ENCODE assay signal across 1 cellular context in the genomic region with DNA sequence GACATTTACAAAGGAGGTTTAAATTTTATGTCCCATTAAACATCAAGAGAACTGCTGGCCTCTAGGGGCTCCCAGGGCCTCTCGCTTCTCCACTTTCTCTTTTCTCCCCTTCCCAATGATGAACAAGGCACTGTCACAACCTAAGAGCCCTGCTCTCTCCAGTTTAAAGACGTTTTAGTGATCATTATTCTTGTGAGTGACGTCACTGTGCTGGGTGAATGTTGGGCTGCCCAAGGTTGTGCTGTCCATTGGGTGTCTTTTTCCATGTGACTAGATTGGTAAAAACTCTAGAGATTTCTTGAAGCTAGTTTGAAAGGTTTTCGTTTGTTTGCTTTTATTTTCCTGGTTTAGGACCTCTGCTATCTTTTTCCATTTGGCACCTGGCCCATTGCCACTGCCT.
TF ChIP-seq lines count a peak whose summit lies in the region.

No MANE protein-coding gene starts in this region.

TF ChIP-seq in HepG2, 621 proteins besides CTCF, POLR2A, EP300 and RAD21:
- no peak for TF ChIP-seq MTF2 (CRISPR knock-in tag; IDR thresholded peaks at IDR 0.05; ENCODE audit: borderline replicate concordance)
- TF ChIP-seq, protein P1, sequence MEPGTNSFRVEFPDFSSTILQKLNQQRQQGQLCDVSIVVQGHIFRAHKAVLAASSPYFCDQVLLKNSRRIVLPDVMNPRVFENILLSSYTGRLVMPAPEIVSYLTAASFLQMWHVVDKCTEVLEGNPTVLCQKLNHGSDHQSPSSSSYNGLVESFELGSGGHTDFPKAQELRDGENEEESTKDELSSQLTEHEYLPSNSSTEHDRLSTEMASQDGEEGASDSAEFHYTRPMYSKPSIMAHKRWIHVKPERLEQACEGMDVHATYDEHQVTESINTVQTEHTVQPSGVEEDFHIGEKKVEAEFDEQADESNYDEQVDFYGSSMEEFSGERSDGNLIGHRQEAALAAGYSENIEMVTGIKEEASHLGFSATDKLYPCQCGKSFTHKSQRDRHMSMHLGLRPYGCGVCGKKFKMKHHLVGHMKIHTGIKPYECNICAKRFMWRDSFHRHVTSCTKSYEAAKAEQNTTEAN (CRISPR knock-in tag; conservative IDR thresholded peaks at IDR 0.05) = no peak
- no peak for TF ChIP-seq ZEB1 (IDR thresholded peaks at IDR 0.05; ENCODE audit: insufficient replicate concordance, low read depth)
- TF ChIP-seq CREB1 (IDR thresholded peaks at IDR 0.05) = peak; percentile 95
- no peak for TF ChIP-seq CREB1 (CRISPR knock-in tag; IDR thresholded peaks at IDR 0.05)
- TF ChIP-seq FOXA3 (CRISPR knock-in tag; IDR thresholded peaks at IDR 0.05) = no peak
- TF ChIP-seq ATF7 (IDR thresholded peaks at IDR 0.05) = peak; percentile 85
- TF ChIP-seq ATF7 (CRISPR knock-in tag; IDR thresholded peaks at IDR 0.05) = no peak
- no peak for TF ChIP-seq SYNCRIP (IDR thresholded peaks at IDR 0.05; ENCODE audit: insufficient read depth, low read depth, low read length)
- no peak for TF ChIP-seq PAF1 (CRISPR knock-in tag; IDR thresholded peaks at IDR 0.05)
- no peak for TF ChIP-seq RFXAP (CRISPR knock-in tag; IDR thresholded peaks at IDR 0.05; ENCODE audit: borderline replicate concordance)
TF ChIP-seq in HepG2: peak in this region for 2.
